In the genomic region with DNA sequence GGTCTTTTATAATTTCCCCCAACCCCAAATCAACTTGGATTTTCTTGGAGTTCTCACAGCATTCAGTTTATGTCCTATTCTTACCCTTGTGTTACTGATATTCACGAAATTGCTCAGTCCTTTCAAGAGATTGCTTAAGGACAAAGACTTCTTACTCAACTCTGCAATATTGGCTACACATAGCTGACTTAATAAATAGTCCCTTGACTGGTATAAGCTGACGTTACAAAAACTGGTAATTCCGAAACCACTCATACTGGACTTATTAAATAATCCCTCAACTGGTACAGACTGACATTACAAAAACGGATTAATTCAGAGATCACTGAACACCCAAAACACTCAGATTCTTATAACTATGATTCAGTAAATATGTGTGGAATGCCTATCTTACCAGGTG, we compare ENCODE assay signal across 8 cellular contexts. TPM values are rescaled to one million over a fixed set of nuclear protein-coding genes. Genes with fewer than 3 reads are reported as not detected.
DNase-seq lines count a peak whose midpoint lies in the region; ATAC-seq, FAIRE-seq and TF ChIP-seq lines count a peak whose summit lies in the region.

No MANE protein-coding gene starts in this region.

- H2AFZ ChIP-seq in keratinocyte (ENCODE audit: control insufficient read depth, low read length): no peak overlapping the region

- H3K9me1 ChIP-seq in keratinocyte (ENCODE audit: control insufficient read depth, extremely low read depth, insufficient read depth, low read length): no peaks in the 10 kb centered on the region

- no peaks in the 10 kb centered on the region for H3K27me3 ChIP-seq in keratinocyte (ENCODE audit: control insufficient read depth, extremely low read depth, insufficient read depth, low read length)
- H3K27me3 ChIP-seq in stomach smooth muscle (ENCODE audit: control insufficient read depth in 1 of 2, insufficient read depth in 2 of 2, low read length in 2 of 2): no peaks in the 10 kb centered on the region

- H3K27ac ChIP-seq in keratinocyte (ENCODE audit: control insufficient read depth, insufficient read depth, low read length) (no peak overlapping the region), stomach smooth muscle (ENCODE audit: low read length) (no peak overlapping the region)

- H3K4me2 ChIP-seq in keratinocyte (ENCODE audit: control insufficient read depth, extremely low read depth, insufficient read depth, low read depth, low read length): peak overlapping the region; percentile 85

- DNase-seq in activated CD4-positive, alpha-beta T cell treated with anti-CD3 and anti-CD28 coated beads for 36 hours: no peak
- no peak for DNase-seq in activated CD4-positive, alpha-beta T cell treated with anti-CD3 and anti-CD28 coated beads for 1 hour
- DNase-seq in activated naive CD8-positive, alpha-beta T cell treated with anti-CD3 and anti-CD28 coated beads for 36 hours: no peak
- no peak for DNase-seq in keratinocyte (ENCODE audit: low read depth, low spot score)
- DNase-seq in DMS153 treated with DMSO at 0.1 percent for 48 hours (lab: John Stamatoyannopoulos, UW; ENCODE audit: unreplicated experiment): no peak
- no peak for DNase-seq in NCI-H1105 (lab: John Stamatoyannopoulos, UW)

- H3K79me2 ChIP-seq in keratinocyte (ENCODE audit: control insufficient read depth, insufficient read depth, low read length): peaks cover 6% of the 10 kb centered on the region

- peaks cover 75% of the 10 kb centered on the region for H3K36me3 Mint-ChIP-seq in activated CD4-positive, alpha-beta T cell treated with anti-CD3 and anti-CD28 coated beads for 36 hours (ENCODE audit: low read depth)
- peaks cover 86% of the 10 kb centered on the region for H3K36me3 Mint-ChIP-seq in activated naive CD8-positive, alpha-beta T cell treated with anti-CD3 and anti-CD28 coated beads for 36 hours

- no peak overlapping the region for H3K9ac ChIP-seq in keratinocyte (ENCODE audit: control insufficient read depth, extremely low read depth, insufficient read depth, low read length)
- H3K9ac ChIP-seq in stomach smooth muscle (ENCODE audit: low read length in 2 of 2): peak overlapping the region; percentile 85 to 90

- H3K9me3 Mint-ChIP-seq in activated CD4-positive, alpha-beta T cell treated with anti-CD3 and anti-CD28 coated beads for 36 hours (ENCODE audit: low read depth): peaks cover 39% of the 10 kb centered on the region
- peaks cover 49% of the 10 kb centered on the region for H3K9me3 Mint-ChIP-seq in activated naive CD8-positive, alpha-beta T cell treated with anti-CD3 and anti-CD28 coated beads for 36 hours

- dilution Hi-C loops in keratinocyte (cut with MboI; ENCODE audit: extremely low pct_ligation_motif_present, low sequenced_read_pairs): no loop called here

- CTCF ChIA-PET in activated CD4-positive, alpha-beta T cell treated with anti-CD3 and anti-CD28 coated beads for 36 hours (lab: Charles Lee): interaction anchor here (0.5 to 0.7 kb wide), 3 partner anchors 18 to 256 kb away, joined by 3 read pairs; no protein-coding TSS in a partner anchor

- ATAC-seq in activated CD4-positive, alpha-beta T cell treated with anti-CD3 and anti-CD28 coated beads for 36 hours: no peak
- no peak for ATAC-seq in GM21423 (IDR thresholded peaks at IDR 0.05; ENCODE audit: unreplicated experiment)

- FAIRE-seq in keratinocyte (lab: Jason Lieb, UNC): no peak

- H3K4me1 ChIP-seq in keratinocyte (ENCODE audit: control insufficient read depth, extremely low read depth, insufficient read depth, low read length): peaks cover 9% of the 10 kb centered on the region
- H3K4me1 ChIP-seq in stomach smooth muscle (ENCODE audit: control insufficient read depth, insufficient read depth, low read length): peaks cover 6% of the 10 kb centered on the region

- POLR2A ChIA-PET in activated CD4-positive, alpha-beta T cell treated with anti-CD3 and anti-CD28 coated beads for 36 hours (lab: Charles Lee): no interaction called here

- H3K9me3 ChIP-seq in keratinocyte (ENCODE audit: control insufficient read depth, low read depth, low read length): peaks cover 11% of the 10 kb centered on the region
- peaks cover 12 to 30% of the 10 kb centered on the region in 2 donors for H3K9me3 ChIP-seq in stomach smooth muscle (ENCODE audit: control insufficient read depth in 2 of 2, low read length in 2 of 2)

- TF ChIP-seq CTCF in keratinocyte (optimal IDR thresholded peaks at IDR 0.05 in 1 of 3, IDR thresholded peaks at IDR 0.05 in 1 of 3, conservative IDR thresholded peaks at IDR 0.05 in 1 of 3; ENCODE audit: extremely low read depth in 1 of 3, insufficient read depth in 2 of 3, low read length in 3 of 3): no peak

- H4K20me1 ChIP-seq in keratinocyte (ENCODE audit: control insufficient read depth, extremely low read depth, insufficient read depth, low read length): no peaks in the 10 kb centered on the region

- H3K27ac Mint-ChIP-seq in activated CD4-positive, alpha-beta T cell treated with anti-CD3 and anti-CD28 coated beads for 36 hours: peak overlapping the region; percentile 84
- H3K27ac Mint-ChIP-seq in activated naive CD8-positive, alpha-beta T cell treated with anti-CD3 and anti-CD28 coated beads for 36 hours: peak overlapping the region; percentile 68

- H3K36me3 ChIP-seq in keratinocyte (ENCODE audit: control insufficient read depth in 2 of 2, extremely low read depth in 1 of 2, insufficient read depth in 2 of 2, low read length in 2 of 2) (peaks cover 12 to 15% of the 10 kb centered on the region in 2 experiments), stomach smooth muscle (ENCODE audit: control insufficient read depth in 2 of 2, insufficient read depth in 2 of 2, low read length in 2 of 2) (peaks cover 13 to 30% of the 10 kb centered on the region in 2 donors)

- H3K4me1 Mint-ChIP-seq in activated CD4-positive, alpha-beta T cell treated with anti-CD3 and anti-CD28 coated beads for 36 hours: peaks cover 15% of the 10 kb centered on the region
- peaks cover 7% of the 10 kb centered on the region for H3K4me1 Mint-ChIP-seq in activated naive CD8-positive, alpha-beta T cell treated with anti-CD3 and anti-CD28 coated beads for 36 hours

- H3K4me3 Mint-ChIP-seq in activated CD4-positive, alpha-beta T cell treated with anti-CD3 and anti-CD28 coated beads for 36 hours: peak overlapping the region; percentile 75
- H3K4me3 Mint-ChIP-seq in activated naive CD8-positive, alpha-beta T cell treated with anti-CD3 and anti-CD28 coated beads for 36 hours: peak overlapping the region; percentile 75

- intact Hi-C loops in activated CD4-positive, alpha-beta T cell treated with anti-CD3 and anti-CD28 coated beads for 36 hours (cut with DNase I, micrococcal nuclease): loop anchor here (2.0 kb wide), 2 partner anchors 22 to 196 kb away; a partner anchor contains a TSS

- H3K27me3 Mint-ChIP-seq in activated CD4-positive, alpha-beta T cell treated with anti-CD3 and anti-CD28 coated beads for 36 hours: no peaks in the 10 kb centered on the region
- H3K27me3 Mint-ChIP-seq in activated naive CD8-positive, alpha-beta T cell treated with anti-CD3 and anti-CD28 coated beads for 36 hours: no peaks in the 10 kb centered on the region

- H3K4me3 ChIP-seq in keratinocyte (ENCODE audit: control insufficient read depth in 2 of 3, extremely low read depth in 1 of 3, insufficient read depth in 2 of 3, low read depth in 1 of 3, low read length in 3 of 3) (peak overlapping the region; percentile 60 to 81 (median 80)), stomach smooth muscle (ENCODE audit: low read length in 2 of 2) (peak overlapping the region; percentile 88 to 93)

RNA-seq across cellular contexts. Expression of a gene that starts 0.9 kb away (rescaled TPM):
- total RNA-seq in activated CD4-positive, alpha-beta T cell treated with anti-CD3 and anti-CD28 coated beads for 36 hours: 1 to 10 TPM; 2.9 TPM
- total RNA-seq in activated naive CD8-positive, alpha-beta T cell treated with anti-CD3 and anti-CD28 coated beads for 36 hours: 1 to 10 TPM; 4.8 to 5.3 TPM
- polyA plus RNA-seq in keratinocyte: 0.60 to 1.6 TPM (median 1.4 TPM) in 3 replicates
- polyA plus RNA-seq in keratinocyte (2011; ENCODE audit: low read depth): 3.9 TPM
- polyA plus RNA-seq in keratinocyte (2011; cell fraction: cytosol; rRNA removed): 0.68 and 0.69 TPM in 2 replicates
- 3.9 and 4.6 TPM in 2 replicates for polyA plus RNA-seq in keratinocyte (2011; cell fraction: nucleus; rRNA removed)
- polyA plus RNA-seq in keratinocyte (2012; ENCODE audit: low replicate concordance): 0.86 and 1.4 TPM in 2 replicates
- 0.66 to 2.1 TPM in 2 of 3 replicates, not detected in the other for polyA minus RNA-seq in keratinocyte
- not detected for polyA minus RNA-seq in keratinocyte (2011; cell fraction: cytosol; rRNA and poly(A)+ RNA removed)
- 1.4 and 5.1 TPM in 2 replicates for polyA minus RNA-seq in keratinocyte (2011; cell fraction: nucleus; rRNA and poly(A)+ RNA removed)

RNA-seq across cellular contexts. Expression of a gene that starts 0.9 kb away (rescaled TPM):
- total RNA-seq in activated CD4-positive, alpha-beta T cell treated with anti-CD3 and anti-CD28 coated beads for 36 hours: 10 to 100 TPM; 23.2 to 27.4 TPM
- total RNA-seq in activated naive CD8-positive, alpha-beta T cell treated with anti-CD3 and anti-CD28 coated beads for 36 hours: 10 to 100 TPM; 34.2 to 35.5 TPM
- 13.8 to 20.8 TPM (median 19.4 TPM) in 3 replicates for polyA plus RNA-seq in keratinocyte
- polyA plus RNA-seq in keratinocyte (2011; ENCODE audit: low read depth): 15.0 TPM
- polyA plus RNA-seq in keratinocyte (2011; cell fraction: cytosol; rRNA removed): 6.0 and 12.9 TPM in 2 replicates
- polyA plus RNA-seq in keratinocyte (2011; cell fraction: nucleus; rRNA removed): 42.5 and 50.3 TPM in 2 replicates
- polyA plus RNA-seq in keratinocyte (2012; ENCODE audit: low replicate concordance): 10.4 TPM in 2 replicates
- polyA minus RNA-seq in keratinocyte: 3.4 to 15.7 TPM (median 9.9 TPM) in 3 replicates
- polyA minus RNA-seq in keratinocyte (2011; cell fraction: cytosol; rRNA and poly(A)+ RNA removed): 5.2 TPM
- polyA minus RNA-seq in keratinocyte (2011; cell fraction: nucleus; rRNA and poly(A)+ RNA removed): 12.1 and 21.3 TPM in 2 replicates

RNA-seq across cellular contexts. Expression of a gene that starts 21.1 kb away (rescaled TPM):
- total RNA-seq in activated CD4-positive, alpha-beta T cell treated with anti-CD3 and anti-CD28 coated beads for 36 hours: 10 to 100 TPM; 19.2 to 19.6 TPM
- total RNA-seq in activated naive CD8-positive, alpha-beta T cell treated with anti-CD3 and anti-CD28 coated beads for 36 hours: 10 to 100 TPM; 29.7 to 30.5 TPM
- polyA plus RNA-seq in keratinocyte: 11.3 to 13.9 TPM (median 13.6 TPM) in 3 replicates
- polyA plus RNA-seq in keratinocyte (2011; ENCODE audit: low read depth): 7.8 TPM
- polyA plus RNA-seq in keratinocyte (2011; cell fraction: cytosol; rRNA removed): 13.3 and 15.5 TPM in 2 replicates
- polyA plus RNA-seq in keratinocyte (2011; cell fraction: nucleus; rRNA removed): 23.7 and 30.1 TPM in 2 replicates
- polyA plus RNA-seq in keratinocyte (2012; ENCODE audit: low replicate concordance): 19.1 and 22.0 TPM in 2 replicates
- polyA minus RNA-seq in keratinocyte: 10.7 to 23.2 TPM (median 15.8 TPM) in 3 replicates
- polyA minus RNA-seq in keratinocyte (2011; cell fraction: cytosol; rRNA and poly(A)+ RNA removed): 17.3 TPM
- polyA minus RNA-seq in keratinocyte (2011; cell fraction: nucleus; rRNA and poly(A)+ RNA removed): 15.3 and 22.9 TPM in 2 replicates

RNA-seq across cellular contexts. Expression of a gene that starts 47.9 kb away (rescaled TPM):
- under 1 TPM; 0.09 to 0.14 TPM for total RNA-seq in activated CD4-positive, alpha-beta T cell treated with anti-CD3 and anti-CD28 coated beads for 36 hours
- total RNA-seq in activated naive CD8-positive, alpha-beta T cell treated with anti-CD3 and anti-CD28 coated beads for 36 hours: under 1 TPM; 0.08 to 0.12 TPM
- polyA plus RNA-seq in keratinocyte: 0.03 TPM in 1 of 3 replicates, not detected in the others
- polyA plus RNA-seq in keratinocyte (2011; ENCODE audit: low read depth): not detected
- polyA plus RNA-seq in keratinocyte (2011; cell fraction: cytosol; rRNA removed): not detected in 2 replicates
- 0.04 TPM in 1 of 2 replicates, not detected in the other for polyA plus RNA-seq in keratinocyte (2011; cell fraction: nucleus; rRNA removed)
- not detected in 2 replicates for polyA plus RNA-seq in keratinocyte (2012; ENCODE audit: low replicate concordance)
- not detected in 3 replicates for polyA minus RNA-seq in keratinocyte
- not detected for polyA minus RNA-seq in keratinocyte (2011; cell fraction: cytosol; rRNA and poly(A)+ RNA removed)
- polyA minus RNA-seq in keratinocyte (2011; cell fraction: nucleus; rRNA and poly(A)+ RNA removed): not detected in 2 replicates

RNA-seq across cellular contexts. Expression of a gene that starts 51.3 kb away (rescaled TPM):
- not detected for total RNA-seq in activated CD4-positive, alpha-beta T cell treated with anti-CD3 and anti-CD28 coated beads for 36 hours
- not detected for total RNA-seq in activated naive CD8-positive, alpha-beta T cell treated with anti-CD3 and anti-CD28 coated beads for 36 hours
- polyA plus RNA-seq in keratinocyte: 0.14 to 0.15 TPM (median 0.14 TPM) in 3 replicates
- polyA plus RNA-seq in keratinocyte (2011; ENCODE audit: low read depth): not detected
- polyA plus RNA-seq in keratinocyte (2011; cell fraction: cytosol; rRNA removed): 0.14 TPM in 1 of 2 replicates, not detected in the other
- polyA plus RNA-seq in keratinocyte (2011; cell fraction: nucleus; rRNA removed): 0.34 and 0.45 TPM in 2 replicates
- 0.10 TPM in 1 of 2 replicates, not detected in the other for polyA plus RNA-seq in keratinocyte (2012; ENCODE audit: low replicate concordance)
- polyA minus RNA-seq in keratinocyte: 0.43 TPM in 1 of 3 replicates, not detected in the others
- polyA minus RNA-seq in keratinocyte (2011; cell fraction: cytosol; rRNA and poly(A)+ RNA removed): not detected
- polyA minus RNA-seq in keratinocyte (2011; cell fraction: nucleus; rRNA and poly(A)+ RNA removed): 0.63 and 0.85 TPM in 2 replicates
